In genomic region chr2:11344342-11344955, GRCh38 we compare ENCODE assay signal across 8 cellular contexts. TPM values are rescaled to one million over a fixed set of nuclear protein-coding genes. Genes with fewer than 3 reads are reported as not detected.
A peak's percentile ranks its signal among the peaks of the same experiment; 100 is the strongest.
DNase-seq lines count a peak whose midpoint lies in the region; ATAC-seq, FAIRE-seq and TF ChIP-seq lines count a peak whose summit lies in the region.

Gene ROCK2 (minus strand): TSS chr2:11344636. CDS start chr2:11344136, 500 bp downstream.

- peaks cover 41% of the 10 kb centered on the region for H3K79me2 ChIP-seq in GM23338 (replicated peaks; ENCODE audit: insufficient read depth)

- H3K27ac ChIP-seq in GM23338 (ENCODE audit: low read depth): peak within 1 kb of the TSS; percentile 98
- peak within 1 kb of the TSS; percentile 99 for H3K27ac ChIP-seq in SJSA1
- peak within 1 kb of the TSS; percentile 74 for H3K27ac ChIP-seq in neutrophil
- H3K27ac ChIP-seq in suprapubic skin: peak within 1 kb of the TSS; percentile 99

- TF ChIP-seq CTCF in GM23338 (conservative IDR thresholded peaks at IDR 0.05; ENCODE audit: low read depth in 2 of 2) (no peak), neutrophil (IDR thresholded peaks at IDR 0.05) (no peak), suprapubic skin (IDR thresholded peaks at IDR 0.05) (no peak)

- H3K4me1 ChIP-seq in GM23338 (ENCODE audit: insufficient read depth): peaks cover 35% of the 10 kb centered on the region
- peaks cover 25% of the 10 kb centered on the region for H3K4me1 ChIP-seq in SJSA1 (replicated peaks)
- peaks cover 18 to 27% of the 10 kb centered on the region in 2 experiments for H3K4me1 ChIP-seq in neutrophil (ENCODE audit: control insufficient read depth in 1 of 2, insufficient read depth in 1 of 2, low read depth in 1 of 2, low read length in 1 of 2)
- peaks cover 30% of the 10 kb centered on the region for H3K4me1 ChIP-seq in suprapubic skin

- TF ChIP-seq POLR2A in suprapubic skin (IDR thresholded peaks at IDR 0.05): peak in 1 of 2 donors; percentile 51

- H3K9me3 ChIP-seq in SJSA1 (replicated peaks): no peaks in the 10 kb centered on the region; the same call in 1 of the 2 replicates
- no peaks in the 10 kb centered on the region for H3K9me3 ChIP-seq in neutrophil
- no peaks in the 10 kb centered on the region for H3K9me3 ChIP-seq in suprapubic skin

- no peaks in the 10 kb centered on the region for H3K27me3 ChIP-seq in GM23338 (ENCODE audit: insufficient read depth)
- H3K27me3 ChIP-seq in SJSA1 (replicated peaks): no peaks in the 10 kb centered on the region
- H3K27me3 ChIP-seq in neutrophil: no peaks in the 10 kb centered on the region
- no peaks in the 10 kb centered on the region for H3K27me3 ChIP-seq in suprapubic skin

- peak within 1 kb of the TSS; percentile 98 for H3K4me3 Mint-ChIP-seq in GM23338
- peak within 1 kb of the TSS; percentile 99 for H3K4me3 Mint-ChIP-seq in activated naive CD4-positive, alpha-beta T cell treated with anti-CD3 and anti-CD28 coated beads for 36 hours

- CTCF ChIA-PET in activated naive CD4-positive, alpha-beta T cell treated with anti-CD3 and anti-CD28 coated beads for 36 hours (lab: Charles Lee): interaction anchor here (0.6 to 1.4 kb wide), 3 partner anchors 73 to 212 kb away, joined by 3 read pairs; no protein-coding TSS in a partner anchor

- peaks cover 30% of the 10 kb centered on the region for H3K4me1 Mint-ChIP-seq in GM23338
- H3K4me1 Mint-ChIP-seq in activated naive CD4-positive, alpha-beta T cell treated with anti-CD3 and anti-CD28 coated beads for 36 hours (ENCODE audit: low read depth): peaks cover 29% of the 10 kb centered on the region

- H3K36me3 ChIP-seq in GM23338 (ENCODE audit: insufficient read depth) (no peaks in the 10 kb centered on the region), SJSA1 (peaks cover 13% of the 10 kb centered on the region), neutrophil (no peaks in the 10 kb centered on the region), suprapubic skin (no peaks in the 10 kb centered on the region)

- WGBS in suprapubic skin: no CpG with 5 or more reads among the region's 90 CpGs

- H3K9me3 Mint-ChIP-seq in GM23338: no peaks in the 10 kb centered on the region
- H3K9me3 Mint-ChIP-seq in activated naive CD4-positive, alpha-beta T cell treated with anti-CD3 and anti-CD28 coated beads for 36 hours: no peaks in the 10 kb centered on the region

- H2AFZ ChIP-seq in GM23338: peak within 1 kb of the TSS; percentile 50; the same call in 1 of the 2 replicates

- H3K4me3 ChIP-seq in GM23338 (peak within 1 kb of the TSS; percentile 76), SJSA1 (peak within 1 kb of the TSS; percentile 98), neutrophil (ENCODE audit: low read depth in 1 of 2, low read length in 1 of 2) (peak within 1 kb of the TSS; percentile 69 to 84), suprapubic skin (peak within 1 kb of the TSS; percentile 98)

- H4K20me1 ChIP-seq in GM23338 (replicated peaks; ENCODE audit: insufficient read depth): peaks cover 32% of the 10 kb centered on the region

- no peak for FAIRE-seq in frontal cortex (lab: Jason Lieb, UNC)

- peaks cover 2% of the 10 kb centered on the region for H3K27me3 Mint-ChIP-seq in GM23338 (ENCODE audit: insufficient read depth, low read depth, poor library complexity)
- H3K27me3 Mint-ChIP-seq in activated naive CD4-positive, alpha-beta T cell treated with anti-CD3 and anti-CD28 coated beads for 36 hours (ENCODE audit: low read depth): no peaks in the 10 kb centered on the region

- peak within 1 kb of the TSS; percentile 95 for H3K4me2 ChIP-seq in GM23338

- no peaks in the 10 kb centered on the region; the same call in 2 of the 3 replicates for H3K36me3 Mint-ChIP-seq in GM23338 (ENCODE audit: low read depth)
- peaks cover 2% of the 10 kb centered on the region for H3K36me3 Mint-ChIP-seq in activated naive CD4-positive, alpha-beta T cell treated with anti-CD3 and anti-CD28 coated beads for 36 hours (ENCODE audit: low read depth)

- H3K27ac Mint-ChIP-seq in GM23338: peak within 1 kb of the TSS; percentile 95
- peak within 1 kb of the TSS; percentile 85 for H3K27ac Mint-ChIP-seq in activated naive CD4-positive, alpha-beta T cell treated with anti-CD3 and anti-CD28 coated beads for 36 hours

- ATAC-seq in GM23338: peak; percentile 60

- no peaks in the 10 kb centered on the region for H3F3A ChIP-seq in GM23338 (replicated peaks; ENCODE audit: low read depth)

- no peaks in the 10 kb centered on the region for H3K9me2 ChIP-seq in GM23338 (ENCODE audit: insufficient read depth)

- DNase-seq in EH (ENCODE audit: low read depth) (peak; percentile 88), GM23338 (ENCODE audit: low spot score) (peak; percentile 91), LoVo (ENCODE audit: low spot score) (peak; percentile 81), SJSA1 (ENCODE audit: low read depth in 1 of 2, low spot score in 2 of 2) (peak in 1 of 2 experiments; percentile 93), frontal cortex (ENCODE audit: low spot score in 2 of 2) (peak; percentile 84 to 89), suprapubic skin (ENCODE audit: low spot score in 2 of 2) (peak; percentile 88 to 89)
- peak; percentile 72 for DNase-seq in activated naive CD4-positive, alpha-beta T cell treated with anti-CD3 and anti-CD28 coated beads for 36 hours

- no peak for TF ChIP-seq EP300 in suprapubic skin (IDR thresholded peaks at IDR 0.05)

- intact Hi-C loops in activated naive CD4-positive, alpha-beta T cell treated with anti-CD3 and anti-CD28 coated beads for 36 hours (cut with micrococcal nuclease): loop anchor here (1.0 to 10.0 kb wide), 5 partner anchors 110 to 532 kb away; partner anchors contain the start of genes PDIA6 and SLC66A3

TF ChIP-seq in GM23338, 12 proteins besides CTCF, POLR2A, EP300 and RAD21 (continues in another document):
- no peak for TF ChIP-seq EZH2phosphoT487 (IDR thresholded peaks at IDR 0.05; ENCODE audit: unreplicated experiment)
- TF ChIP-seq ZNF331 (CRISPR knock-in tag; IDR thresholded peaks at IDR 0.05; ENCODE audit: low read depth): no peak
- TF ChIP-seq ETS1 (IDR thresholded peaks at IDR 0.05): no peak
- TF ChIP-seq EZH2 (IDR thresholded peaks at IDR 0.05; ENCODE audit: low read depth, unreplicated experiment): no peak
- no peak for TF ChIP-seq CREB1 (CRISPR knock-in tag; IDR thresholded peaks at IDR 0.05; ENCODE audit: low read depth)
- TF ChIP-seq NANOG (IDR thresholded peaks at IDR 0.05; ENCODE audit: borderline replicate concordance): no peak

RNA-seq across cellular contexts. Expression of gene ROCK2, which starts in this region (rescaled TPM):
- total RNA-seq in GM23338 (2014; rRNA removed; shearing (Covaris generic)): 27.0 and 28.0 TPM in 2 replicates
- polyA plus RNA-seq in GM23338 (2016; fragmentation: Nextera tagmentation; extraction: Ambion mirVana): 12.6 and 16.4 TPM in 2 replicates
- total RNA-seq in SJSA1 (2014; rRNA removed; shearing (Covaris generic)): 56.0 and 79.3 TPM in 2 replicates
- total RNA-seq in activated naive CD4-positive, alpha-beta T cell treated with anti-CD3 and anti-CD28 coated beads for 36 hours: 1 to 10 TPM; 8.4 to 9.4 TPM
- total RNA-seq in frontal cortex: 50.5 TPM
- total RNA-seq in suprapubic skin: 10 to 100 TPM; 21.8 to 54.0 (median 26.6) TPM
